Comparison of ENCODE assay signal across 8 cellular contexts in genomic region chr1:18954270-18955071, GRCh38. TPM values are rescaled to one million over a fixed set of nuclear protein-coding genes. Genes with fewer than 3 reads are reported as not detected.
DNase-seq lines count a peak whose midpoint lies in the region; ATAC-seq, FAIRE-seq and TF ChIP-seq lines count a peak whose summit lies in the region.

No MANE protein-coding gene starts in this region.

- H3K4me3 Mint-ChIP-seq in natural killer cell treated with Interleukin-12 subunit alpha and Interleukin-12 subunit beta and Interleukin-15 and Interleukin-18, amount 100 ng/mL, for 72 hours, result peak overlapping the region; percentile 92

- no peak for FAIRE-seq in GM12892 (lab: Jason Lieb, UNC)

- peak overlapping the region; percentile 99 to 100 for H3K27ac Mint-ChIP-seq in natural killer cell treated with Interleukin-12 subunit alpha and Interleukin-12 subunit beta and Interleukin-15 and Interleukin-18, amount 100 ng/mL, for 72 hours

- H2AFZ ChIP-seq in Karpas-422 (ENCODE audit: low read length), result no peak overlapping the region

- peaks cover 56 to 62% of the 10 kb centered on the region in 2 donors for H3K4me1 Mint-ChIP-seq in natural killer cell treated with Interleukin-12 subunit alpha and Interleukin-12 subunit beta and Interleukin-15 and Interleukin-18, amount 100 ng/mL, for 72 hours (ENCODE audit: low read depth in 2 of 2)

- no peaks in the 10 kb centered on the region for H3K79me2 ChIP-seq in Karpas-422 (ENCODE audit: low read length)

- no peak for TF ChIP-seq CTCF in AG10803 (conservative IDR thresholded peaks at IDR 0.05; ENCODE audit: low read length)

- no peak overlapping the region for H3K9ac ChIP-seq in Karpas-422 (ENCODE audit: low read length)

- ATAC-seq in natural killer cell treated with Interleukin-12 subunit alpha and Interleukin-12 subunit beta and Interleukin-15 and Interleukin-18, amount 100 ng/mL, for 72 hours, result no peak

- TF ChIP-seq POLR2A in GM12892 (IDR thresholded peaks at IDR 0.05; ENCODE audit: low read depth, low read length), result no peak

- H3K4me3 ChIP-seq in AG10803 (ENCODE audit: low read length) (peak overlapping the region; percentile 80), Karpas-422 (ENCODE audit: low read length) (no peak overlapping the region)
- peak overlapping the region; percentile 78 for H3K4me3 ChIP-seq in effector memory CD4-positive, alpha-beta T cell (ENCODE audit: insufficient read depth, low read depth, low read length, poor library complexity, severe bottlenecking)

- H3K9me3 ChIP-seq in effector memory CD4-positive, alpha-beta T cell (ENCODE audit: control insufficient read depth, low read length), result no peaks in the 10 kb centered on the region
- no peaks in the 10 kb centered on the region for H3K9me3 ChIP-seq in Karpas-422 (ENCODE audit: low read length)

- H3K27me3 Mint-ChIP-seq in natural killer cell treated with Interleukin-12 subunit alpha and Interleukin-12 subunit beta and Interleukin-15 and Interleukin-18, amount 100 ng/mL, for 72 hours, result peaks cover 0 to 5% of the 10 kb centered on the region in 2 donors

- no peaks in the 10 kb centered on the region for H3K9me2 ChIP-seq in Karpas-422 (replicated peaks; ENCODE audit: insufficient read depth, low read length)

- no peaks in the 10 kb centered on the region for H4K20me1 ChIP-seq in Karpas-422 (ENCODE audit: insufficient read depth, low read depth, low read length)

- no peak overlapping the region for H3K4me2 ChIP-seq in Karpas-422 (ENCODE audit: low read depth, low read length, poor library complexity, severe bottlenecking)

- DNase-seq in AG10803 (ENCODE audit: low read depth) (no peak), M059J (ENCODE audit: low read depth) (peak; percentile 60), activated gamma-delta T cell treated with Interleukin-2 at 50 U/mL for 16 hours (no peak), NCI-H82 treated with DMSO at 0.1 percent for 48 hours (lab: John Stamatoyannopoulos, UW; ENCODE audit: unreplicated experiment) (no peak), GM12892 (ENCODE audit: insufficient read length) (no peak), Karpas-422 (no peak)
- DNase-seq in effector memory CD4-positive, alpha-beta T cell, result no peak
- DNase-seq in natural killer cell treated with Interleukin-12 subunit alpha and Interleukin-12 subunit beta and Interleukin-15 and Interleukin-18, amount 100 ng/mL, for 72 hours (ENCODE audit: low spot score), result no peak

- H3K9me3 Mint-ChIP-seq in natural killer cell treated with Interleukin-12 subunit alpha and Interleukin-12 subunit beta and Interleukin-15 and Interleukin-18, amount 100 ng/mL, for 72 hours, result no peaks in the 10 kb centered on the region

- H3K4me1 ChIP-seq in effector memory CD4-positive, alpha-beta T cell (ENCODE audit: control insufficient read depth, insufficient read depth, low read length, poor library complexity, severe bottlenecking), result peaks cover 71% of the 10 kb centered on the region
- H3K4me1 ChIP-seq in Karpas-422 (ENCODE audit: low read length), result no peaks in the 10 kb centered on the region

- no peaks in the 10 kb centered on the region for H3K27me3 ChIP-seq in effector memory CD4-positive, alpha-beta T cell (replicated peaks; ENCODE audit: control insufficient read depth, insufficient read depth, low read length, poor library complexity, severe bottlenecking)
- H3K27me3 ChIP-seq in Karpas-422 (ENCODE audit: low read length), result no peaks in the 10 kb centered on the region

- no peaks in the 10 kb centered on the region for H3K36me3 ChIP-seq in effector memory CD4-positive, alpha-beta T cell (ENCODE audit: control insufficient read depth, insufficient read depth, low read length)
- no peaks in the 10 kb centered on the region for H3K36me3 ChIP-seq in Karpas-422 (ENCODE audit: insufficient read depth, low read length)

- peaks cover 5% of the 10 kb centered on the region for H3K36me3 Mint-ChIP-seq in natural killer cell treated with Interleukin-12 subunit alpha and Interleukin-12 subunit beta and Interleukin-15 and Interleukin-18, amount 100 ng/mL, for 72 hours

- peak overlapping the region; percentile 99 for H3K27ac ChIP-seq in effector memory CD4-positive, alpha-beta T cell (ENCODE audit: insufficient read depth, low read length, poor library complexity, severe bottlenecking)
- no peak overlapping the region for H3K27ac ChIP-seq in Karpas-422 (ENCODE audit: low read length)

RNA-seq across cellular contexts. Expression of gene IFFO2, which starts 2.0 kb away (rescaled TPM):
- 6.7 and 13.2 TPM in 2 replicates for total RNA-seq in M059J (2014; rRNA removed; shearing (Covaris generic))
- total RNA-seq in natural killer cell treated with Interleukin-12 subunit alpha and Interleukin-12 subunit beta and Interleukin-15 and Interleukin-18, amount 100 ng/mL, for 72 hours, result 10 to 100 TPM; 23.5 to 44.2 TPM
- 5.6 TPM for polyA plus RNA-seq in GM12892 (2012; ENCODE audit: missing spikeins)
- total RNA-seq in Karpas-422 (2014; rRNA removed; shearing (Covaris generic); ENCODE audit: low replicate concordance), result not detected in 2 replicates

RNA-seq across cellular contexts. Expression of gene ALDH4A1, which starts 52.1 kb away (rescaled TPM):
- total RNA-seq in M059J (2014; rRNA removed; shearing (Covaris generic)), result 5.8 and 14.8 TPM in 2 replicates
- total RNA-seq in natural killer cell treated with Interleukin-12 subunit alpha and Interleukin-12 subunit beta and Interleukin-15 and Interleukin-18, amount 100 ng/mL, for 72 hours, result 1 to 10 TPM; 4.4 to 5.7 TPM
- polyA plus RNA-seq in GM12892 (2012; ENCODE audit: missing spikeins), result 2.8 TPM
- 0.58 TPM in 1 of 2 replicates, not detected in the other for total RNA-seq in Karpas-422 (2014; rRNA removed; shearing (Covaris generic); ENCODE audit: low replicate concordance)
